Comparison of ENCODE assay signal across 27 cellular contexts in the genomic region with DNA sequence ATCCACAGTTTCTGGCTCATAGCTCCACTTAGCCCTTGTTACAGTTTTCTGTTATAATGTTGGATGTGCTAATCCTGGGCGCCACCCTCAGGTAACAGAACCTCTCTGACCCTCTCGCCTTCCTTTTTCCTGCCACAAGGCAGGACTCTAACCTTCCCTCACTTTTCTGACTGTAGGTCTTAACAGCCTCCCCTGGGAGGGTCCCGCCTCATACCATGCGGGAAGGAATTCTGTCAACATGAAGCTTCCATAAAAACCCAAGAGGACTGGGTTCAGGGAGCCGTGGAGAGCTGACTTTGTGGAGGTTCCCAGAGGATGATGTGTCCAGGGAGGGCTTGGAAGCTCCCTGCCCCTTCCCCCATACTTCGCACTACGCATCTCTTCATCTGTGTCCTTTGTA. TPM values are rescaled to one million over a fixed set of nuclear protein-coding genes. Genes with fewer than 3 reads are reported as not detected.
DNase-seq lines count a peak whose midpoint lies in the region; ATAC-seq, FAIRE-seq and TF ChIP-seq lines count a peak whose summit lies in the region.
"Had no signal": no experiment of that assay in that cellular context is flagged by ENCODE, and none has a peak within 500 bp of the region (broad histone marks: within the 10 kb centered on the region; RNA-seq: fewer than 3 reads in every experiment).

No MANE protein-coding gene starts in this region.

- H3K4me2 ChIP-seq in HepG2 (ENCODE audit: low read depth, low read length), result peak overlapping the region; percentile 52; the same call in 1 of the 2 replicates

- ATAC-seq in HepG2 (no peak), right lobe of liver (no peak), HG03457 (IDR thresholded peaks at IDR 0.05; ENCODE audit: unreplicated experiment) (no peak), HG03460 (IDR thresholded peaks at IDR 0.05; ENCODE audit: unreplicated experiment) (no peak), HG03175 (IDR thresholded peaks at IDR 0.05; ENCODE audit: unreplicated experiment) (no peak)
- ATAC-seq: gastrocnemius medialis, pancreas, sciatic nerve had no signal

- peaks cover 6% of the 10 kb centered on the region for H3K36me3 Mint-ChIP-seq in IgD-negative memory B cell
- H3K36me3 Mint-ChIP-seq in endodermal cell (ENCODE audit: low read depth), result peaks cover 24% of the 10 kb centered on the region

- H3K4me1 Mint-ChIP-seq in IgD-negative memory B cell (peaks cover 7 to 21% (median 17%) of the 10 kb centered on the region in 3 donors), endodermal cell (peaks cover 63% of the 10 kb centered on the region)

- intact Hi-C loops in HepG2 (cut with micrococcal nuclease; ENCODE audit: unreplicated experiment), result no loop called here
- intact Hi-C loops in right lobe of liver (cut with DNase I), result no loop called here

- H3K27ac Mint-ChIP-seq in IgD-negative memory B cell (peak overlapping the region in 2 of 3 donors; percentile 45 to 80), endodermal cell (peak overlapping the region; percentile 92)

- H3K9me3 ChIP-seq in HepG2 (ENCODE audit: low read length), result no peaks in the 10 kb centered on the region
- H3K9me3 ChIP-seq in right lobe of liver, result no peaks in the 10 kb centered on the region
- H3K9me3 ChIP-seq in endodermal cell (ENCODE audit: control insufficient read depth, low read length), result peaks cover 23% of the 10 kb centered on the region
- H3K9me3 ChIP-seq: gastrocnemius medialis, pancreas, vagina had no signal

- TF ChIP-seq POLR2A in HepG2 (IDR thresholded peaks at IDR 0.05; ENCODE audit: insufficient read depth in 1 of 2, low read depth in 2 of 2, low read length in 2 of 2), result no peak
- no peak for TF ChIP-seq POLR2A in right lobe of liver (IDR thresholded peaks at IDR 0.05)

- H3K27ac ChIP-seq in HepG2 (ENCODE audit: extremely low read length, insufficient read depth, low read length) (no peak overlapping the region), right lobe of liver (no peak overlapping the region), endodermal cell (ENCODE audit: low read depth, low read length) (no peak overlapping the region)
- H3K27ac ChIP-seq: gastrocnemius medialis, pancreas, vagina had no signal

- no peaks in the 10 kb centered on the region for H3K27me3 Mint-ChIP-seq in IgD-negative memory B cell
- no peaks in the 10 kb centered on the region for H3K27me3 Mint-ChIP-seq in endodermal cell (ENCODE audit: insufficient read depth)

- TF ChIP-seq RAD21 in HepG2 (CRISPR knock-in tag; IDR thresholded peaks at IDR 0.05), result no peak

- no peaks in the 10 kb centered on the region for H4K20me1 ChIP-seq in HepG2 (ENCODE audit: insufficient read depth, low read length)

- peak overlapping the region in 1 of 4 donors; percentile 9 for H3K4me3 Mint-ChIP-seq in IgD-negative memory B cell
- H3K4me3 Mint-ChIP-seq in endodermal cell, result peak overlapping the region; percentile 2
- H3K4me3 Mint-ChIP-seq: central memory CD8-positive, alpha-beta T cell had no signal

- no peaks in the 10 kb centered on the region for H3K36me3 ChIP-seq in HepG2 (replicated peaks in 1 of 2; ENCODE audit: control insufficient read depth in 1 of 2, insufficient read depth in 2 of 2, low read length in 2 of 2)
- H3K36me3 ChIP-seq in right lobe of liver, result no peaks in the 10 kb centered on the region
- peaks cover 37% of the 10 kb centered on the region for H3K36me3 ChIP-seq in endodermal cell (ENCODE audit: control insufficient read depth, insufficient read depth, low read length)
- H3K36me3 ChIP-seq: gastrocnemius medialis, pancreas, vagina had no signal

- H3K9me3 Mint-ChIP-seq in IgD-negative memory B cell (no peaks in the 10 kb centered on the region), endodermal cell (peaks cover 34% of the 10 kb centered on the region)
- H3K9me3 Mint-ChIP-seq: central memory CD8-positive, alpha-beta T cell had no signal

- BruUV-seq in HepG2 (replicated peaks; lab: Mats Ljungman, UMichigan), result no TSS peak

- TF ChIP-seq CTCF in HepG2 (CRISPR knock-in tag; IDR thresholded peaks at IDR 0.05) (peak; percentile 49), right lobe of liver (IDR thresholded peaks at IDR 0.05) (no peak), endodermal cell (conservative IDR thresholded peaks at IDR 0.05) (no peak)

- H3K79me2 ChIP-seq in HepG2 (ENCODE audit: insufficient read depth, low read length), result peaks cover 7% of the 10 kb centered on the region

- H3K9ac ChIP-seq in HepG2 (ENCODE audit: insufficient read depth, low read depth, low read length), result no peak overlapping the region
- no peak overlapping the region for H3K9ac ChIP-seq in endodermal cell (ENCODE audit: extremely low read depth, low read length, poor library complexity, severe bottlenecking)

- CTCF ChIA-PET in HepG2 (lab: Yijun Ruan, JAX; ENCODE audit: low intra/inter-chr PET ratio, low total read pairs), result no interaction called here

- DNase-seq in HepG2 (ENCODE audit: low spot score), result no peak
- DNase-seq in right lobe of liver, result no peak
- peak; percentile 75 for DNase-seq in endodermal cell
- no peak for DNase-seq in activated gamma-delta T cell (lab: John Stamatoyannopoulos, UW)
- DNase-seq: activated CD8-positive, alpha-beta memory T cell treated with anti-CD3 and anti-CD28 coated beads, Interleukin-2, amount 50 U/mL, for 48 hours; activated naive CD4-positive, alpha-beta T cell treated with Interleukin-2 at 50 U/mL for 16 hours; gastrocnemius medialis; hypothalamus; NCI-H1694; NCI-H69; stimulated activated CD4-positive, alpha-beta T cell treated with anti-CD3 and anti-CD28 coated beads, Interleukin-15, amount 100 ng/mL, for 24 hours had no signal

- no peak overlapping the region for H2AFZ ChIP-seq in HepG2 (ENCODE audit: low read length)

- in situ Hi-C loops in HepG2 (cut with HindIII; ENCODE audit: extremely low pct_ligation_motif_present, low pct_unique_long_range_greater_than_20kb), result loop anchor here (5.0 kb wide), 1 partner anchor 140 kb away; no protein-coding TSS in a partner anchor

- H3K4me3 ChIP-seq in HepG2 (replicated peaks in 1 of 3; ENCODE audit: insufficient read depth in 1 of 3, low read depth in 2 of 3, low read length in 3 of 3), result peak overlapping the region in 2 of 3 experiments; percentile 25 to 42; a peak in 2 of 6 replicates
- no peak overlapping the region for H3K4me3 ChIP-seq in right lobe of liver
- H3K4me3 ChIP-seq in endodermal cell (ENCODE audit: low read length), result peak overlapping the region; percentile 73
- H3K4me3 ChIP-seq: gastrocnemius medialis, pancreas, vagina had no signal

- peaks cover 82% of the 10 kb centered on the region for H3K4me1 ChIP-seq in HepG2 (ENCODE audit: insufficient read depth, low read length)
- H3K4me1 ChIP-seq in right lobe of liver, result peaks cover 0 to 16% (median 6%) of the 10 kb centered on the region in 4 donors
- peaks cover 33% of the 10 kb centered on the region for H3K4me1 ChIP-seq in endodermal cell (ENCODE audit: control insufficient read depth, insufficient read depth, low read length)
- H3K4me1 ChIP-seq: pancreas had no signal

- TF ChIP-seq EP300 in HepG2 (IDR thresholded peaks at IDR 0.05; ENCODE audit: low read depth in 2 of 2, low read length in 2 of 2) (no peak), HepG2 (CRISPR knock-in tag; IDR thresholded peaks at IDR 0.05; ENCODE audit: borderline replicate concordance) (no peak)

- 54% methylated on average over 7 of the region's 7 CpGs for WGBS in HepG2 (ENCODE audit: low lambda C conversion rate)
- WGBS in right lobe of liver (ENCODE audit: insufficient coverage, low coverage, low lambda C conversion rate, missing lambda C conversion rate), result 92% methylated on average over 5 of the region's 7 CpGs
- 77 to 94% methylated on average over 3 to 7 of the region's 7 CpGs for WGBS in endodermal cell (ENCODE audit: insufficient coverage in 1 of 2, insufficient read length in 1 of 2), 2 experiments

- H3K27me3 ChIP-seq in HepG2 (ENCODE audit: control insufficient read depth in 1 of 2, insufficient read depth in 2 of 2, low read length in 2 of 2) (peaks cover 5 to 6% of the 10 kb centered on the region in 2 experiments; a peak in 4 of 5 replicates), right lobe of liver (no peaks in the 10 kb centered on the region), endodermal cell (ENCODE audit: control insufficient read depth, insufficient read depth, low read length, poor library complexity, severe bottlenecking) (no peaks in the 10 kb centered on the region)
- H3K27me3 ChIP-seq: gastrocnemius medialis, pancreas, vagina had no signal

- FAIRE-seq in HepG2 (lab: Jason Lieb, UNC), result no peak
- FAIRE-seq: astrocyte, H54, pancreas had no signal

- POLR2A ChIA-PET in HepG2 (lab: Yijun Ruan, JAX), result interaction anchor here (1.0 to 3.3 kb wide), 7 partner anchors 12 to 127 kb away, joined by 3 to 40 read pairs (median 4); a partner anchor contains a TSS

RNA-seq across cellular contexts. Expression of a gene that starts 11.9 kb away (rescaled TPM):
- total RNA-seq in HepG2 (2016; rRNA removed; fragmentation: Illumina TruSeq; extraction: Trizol) (68.0 and 70.0 TPM in 2 replicates), right lobe of liver (100 to 1,000 TPM in 2 of 6 experiments, 10 to 100 TPM in 4; 57.5 to 129 (median 77.9) TPM), endodermal cell (100 to 1,000 TPM; 235 to 369 TPM)
- 21.0 and 21.9 TPM in 2 replicates for total RNA-seq in HepG2 (2016; cell fraction: cytosol; rRNA removed; fragmentation: Illumina TruSeq; extraction: Trizol; ENCODE audit: low read depth)
- total RNA-seq in HepG2 (2016; cell fraction: insoluble cytoplasmic fraction; rRNA removed; fragmentation: Illumina TruSeq; extraction: Trizol), result 67.8 and 73.3 TPM in 2 replicates
- 42.7 and 50.7 TPM in 2 replicates for total RNA-seq in HepG2 (2016; cell fraction: membrane; rRNA removed; fragmentation: Illumina TruSeq; extraction: Trizol)
- 51.2 and 64.7 TPM in 2 replicates for total RNA-seq in HepG2 (2016; cell fraction: nucleus; rRNA removed; fragmentation: Illumina TruSeq; extraction: Trizol)
- polyA plus RNA-seq in HepG2 (2011; rRNA removed) (124 and 141 TPM in 2 replicates), IgD-negative memory B cell (not detected)
- 66.2 and 82.5 TPM in 2 replicates for polyA plus RNA-seq in HepG2 (2011; cell fraction: cytosol; rRNA removed)
- 477 and 514 TPM in 2 replicates for polyA plus RNA-seq in HepG2 (2011; cell fraction: nucleus; rRNA removed)
- 189 and 204 TPM in 2 replicates for polyA plus RNA-seq in HepG2 (2012)
- polyA plus RNA-seq in HepG2 (2016; cell fraction: cytosol; fragmentation: Illumina TruSeq; extraction: Trizol; ENCODE audit: low read depth), result 14.6 and 16.8 TPM in 2 replicates
- polyA plus RNA-seq in HepG2 (2016; cell fraction: insoluble cytoplasmic fraction; fragmentation: Illumina TruSeq; extraction: Trizol; ENCODE audit: low read depth), result 53.0 and 54.7 TPM in 2 replicates
- polyA plus RNA-seq in HepG2 (2016; cell fraction: membrane; fragmentation: Illumina TruSeq; extraction: Trizol; ENCODE audit: low read depth), result 27.1 and 29.9 TPM in 2 replicates
- 145 and 160 TPM in 2 replicates for polyA plus RNA-seq in HepG2 (2016; cell fraction: nucleus; fragmentation: Illumina TruSeq; extraction: Trizol; ENCODE audit: insufficient read depth, low read depth)
- polyA minus RNA-seq in HepG2 (2011; rRNA and poly(A)+ RNA removed; ENCODE audit: low replicate concordance), result 4.6 and 63.9 TPM in 2 replicates
- 23.6 and 25.7 TPM in 2 replicates for polyA minus RNA-seq in HepG2 (2011; cell fraction: cytosol; rRNA and poly(A)+ RNA removed)
- polyA minus RNA-seq in HepG2 (2011; cell fraction: nucleus; rRNA and poly(A)+ RNA removed), result 126 and 135 TPM in 2 replicates
- 37.5 TPM for polyA plus RNA-seq in endodermal cell (2013, experiment 1 of 2)
- polyA plus RNA-seq in endodermal cell (2013, experiment 2 of 2), result 35.9 TPM
- total RNA-seq: temporal lobe, vagina had no signal

RNA-seq across cellular contexts. Expression of a gene that starts 25.0 kb away (rescaled TPM):
- total RNA-seq in HepG2 (2016; rRNA removed; fragmentation: Illumina TruSeq; extraction: Trizol) (15.9 and 22.0 TPM in 2 replicates), right lobe of liver (10 to 100 TPM; 29.4 to 56.3 (median 49.7) TPM), endodermal cell (100 to 1,000 TPM; 102 to 132 TPM)
- total RNA-seq in HepG2 (2016; cell fraction: cytosol; rRNA removed; fragmentation: Illumina TruSeq; extraction: Trizol; ENCODE audit: low read depth), result 11.0 and 11.2 TPM in 2 replicates
- total RNA-seq in HepG2 (2016; cell fraction: insoluble cytoplasmic fraction; rRNA removed; fragmentation: Illumina TruSeq; extraction: Trizol), result 15.6 and 24.6 TPM in 2 replicates
- total RNA-seq in HepG2 (2016; cell fraction: membrane; rRNA removed; fragmentation: Illumina TruSeq; extraction: Trizol), result 18.1 and 18.4 TPM in 2 replicates
- total RNA-seq in HepG2 (2016; cell fraction: nucleus; rRNA removed; fragmentation: Illumina TruSeq; extraction: Trizol), result 31.0 and 33.7 TPM in 2 replicates
- polyA plus RNA-seq in HepG2 (2011; rRNA removed) (31.2 and 40.5 TPM in 2 replicates), IgD-negative memory B cell (123 TPM)
- polyA plus RNA-seq in HepG2 (2011; cell fraction: cytosol; rRNA removed), result 19.8 and 25.0 TPM in 2 replicates
- polyA plus RNA-seq in HepG2 (2011; cell fraction: nucleus; rRNA removed), result 43.1 TPM in 2 replicates
- 48.6 and 68.2 TPM in 2 replicates for polyA plus RNA-seq in HepG2 (2012)
- polyA plus RNA-seq in HepG2 (2016; cell fraction: cytosol; fragmentation: Illumina TruSeq; extraction: Trizol; ENCODE audit: low read depth), result 5.6 and 6.5 TPM in 2 replicates
- polyA plus RNA-seq in HepG2 (2016; cell fraction: insoluble cytoplasmic fraction; fragmentation: Illumina TruSeq; extraction: Trizol; ENCODE audit: low read depth), result 43.3 and 43.5 TPM in 2 replicates
- polyA plus RNA-seq in HepG2 (2016; cell fraction: membrane; fragmentation: Illumina TruSeq; extraction: Trizol; ENCODE audit: low read depth), result 10.6 and 13.6 TPM in 2 replicates
- 55.6 and 61.1 TPM in 2 replicates for polyA plus RNA-seq in HepG2 (2016; cell fraction: nucleus; fragmentation: Illumina TruSeq; extraction: Trizol; ENCODE audit: insufficient read depth, low read depth)
- polyA minus RNA-seq in HepG2 (2011; rRNA and poly(A)+ RNA removed; ENCODE audit: low replicate concordance), result 26.4 and 35.1 TPM in 2 replicates
- polyA minus RNA-seq in HepG2 (2011; cell fraction: cytosol; rRNA and poly(A)+ RNA removed), result 26.2 and 26.7 TPM in 2 replicates
- polyA minus RNA-seq in HepG2 (2011; cell fraction: nucleus; rRNA and poly(A)+ RNA removed), result 97.5 and 100 TPM in 2 replicates
- 54.2 TPM for polyA plus RNA-seq in endodermal cell (2013, experiment 1 of 2)
- 58.4 TPM for polyA plus RNA-seq in endodermal cell (2013, experiment 2 of 2)

RNA-seq across cellular contexts. Expression of a gene that starts 36.0 kb away (rescaled TPM):
- total RNA-seq in HepG2 (2016; rRNA removed; fragmentation: Illumina TruSeq; extraction: Trizol) (not detected in 2 replicates), right lobe of liver (not detected), endodermal cell (not detected)
- not detected in 2 replicates for total RNA-seq in HepG2 (2016; cell fraction: cytosol; rRNA removed; fragmentation: Illumina TruSeq; extraction: Trizol; ENCODE audit: low read depth)
- total RNA-seq in HepG2 (2016; cell fraction: insoluble cytoplasmic fraction; rRNA removed; fragmentation: Illumina TruSeq; extraction: Trizol), result not detected in 2 replicates
- total RNA-seq in HepG2 (2016; cell fraction: membrane; rRNA removed; fragmentation: Illumina TruSeq; extraction: Trizol), result not detected in 2 replicates
- total RNA-seq in HepG2 (2016; cell fraction: nucleus; rRNA removed; fragmentation: Illumina TruSeq; extraction: Trizol), result not detected in 2 replicates
- polyA plus RNA-seq in HepG2 (2011; rRNA removed) (not detected in 2 replicates), IgD-negative memory B cell (not detected)
- not detected in 2 replicates for polyA plus RNA-seq in HepG2 (2011; cell fraction: cytosol; rRNA removed)
- not detected in 2 replicates for polyA plus RNA-seq in HepG2 (2011; cell fraction: nucleus; rRNA removed)
- polyA plus RNA-seq in HepG2 (2012), result not detected in 2 replicates
- polyA plus RNA-seq in HepG2 (2016; cell fraction: cytosol; fragmentation: Illumina TruSeq; extraction: Trizol; ENCODE audit: low read depth), result not detected in 2 replicates
- polyA plus RNA-seq in HepG2 (2016; cell fraction: insoluble cytoplasmic fraction; fragmentation: Illumina TruSeq; extraction: Trizol; ENCODE audit: low read depth), result not detected in 2 replicates
- polyA plus RNA-seq in HepG2 (2016; cell fraction: membrane; fragmentation: Illumina TruSeq; extraction: Trizol; ENCODE audit: low read depth), result not detected in 2 replicates
- not detected in 2 replicates for polyA plus RNA-seq in HepG2 (2016; cell fraction: nucleus; fragmentation: Illumina TruSeq; extraction: Trizol; ENCODE audit: insufficient read depth, low read depth)
- polyA minus RNA-seq in HepG2 (2011; rRNA and poly(A)+ RNA removed; ENCODE audit: low replicate concordance), result not detected in 2 replicates
- polyA minus RNA-seq in HepG2 (2011; cell fraction: cytosol; rRNA and poly(A)+ RNA removed), result not detected in 2 replicates
- polyA minus RNA-seq in HepG2 (2011; cell fraction: nucleus; rRNA and poly(A)+ RNA removed), result not detected in 2 replicates
- not detected for polyA plus RNA-seq in endodermal cell (2013, experiment 1 of 2)
- not detected for polyA plus RNA-seq in endodermal cell (2013, experiment 2 of 2)
- total RNA-seq: astrocyte, gastrocnemius medialis, kidney epithelial cell, lung microvascular endothelial cell, myocyte, pancreas, sciatic nerve, temporal lobe, vagina had no signal
- polyA plus RNA-seq: AG04450, esophagus, pancreas had no signal

Comparison
In these comparisons a context has a peak if more than half of its experiments do, and no peak if none do; other contexts are left out.
1. H3K4me3 ChIP-seq: peak in HepG2 (2 of 3) and endodermal cell (single experiment); none in right lobe of liver (0 of 3).